ENCODE assay signal across 8 cellular contexts in the genomic region with DNA sequence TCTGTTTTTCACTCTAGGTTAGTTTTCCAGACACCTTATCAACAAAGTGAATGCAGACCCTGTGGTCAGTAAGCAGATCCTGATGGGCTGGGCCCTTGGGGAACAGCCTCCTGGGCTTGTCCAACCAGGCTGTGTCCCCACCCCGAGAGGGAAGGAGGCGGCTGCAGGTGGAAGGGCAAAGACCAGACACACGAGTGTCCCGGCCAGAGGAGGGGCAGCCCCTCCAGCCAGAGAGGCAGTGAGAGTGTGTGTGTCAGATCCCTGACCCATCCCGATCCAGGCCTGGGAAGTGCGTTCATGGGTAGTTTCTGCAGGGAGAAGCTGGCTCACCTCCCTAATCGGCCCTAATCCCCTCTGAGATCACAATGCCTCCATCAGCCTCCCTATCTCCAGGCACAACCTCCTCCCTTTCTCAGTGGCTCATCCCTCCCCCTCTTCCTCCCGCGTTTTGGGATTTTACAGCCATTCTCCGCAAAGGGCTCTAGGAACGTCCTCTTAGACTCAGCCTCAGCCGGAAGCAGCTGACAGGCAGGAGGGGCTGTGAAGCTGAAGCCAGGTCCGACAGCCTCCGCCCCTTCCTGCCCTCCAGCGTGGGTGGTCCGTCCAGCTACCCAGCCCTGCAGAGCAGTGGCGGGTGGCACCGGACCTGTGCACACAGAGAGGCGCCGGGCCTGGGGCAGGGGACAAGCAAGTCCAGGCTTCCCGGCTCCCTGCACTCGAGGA. TPM values are rescaled to one million over a fixed set of nuclear protein-coding genes. Genes with fewer than 3 reads are reported as not detected.
DNase-seq lines count a peak whose midpoint lies in the region; ATAC-seq and TF ChIP-seq lines count a peak whose summit lies in the region.
"Had no signal": no experiment of that assay in that cellular context is flagged by ENCODE, and none has a peak within 500 bp of the region (broad histone marks: within the 10 kb centered on the region; RNA-seq: fewer than 3 reads in every experiment).

No MANE protein-coding gene starts in this region.

- no peak for DNase-seq in Peyer's patch
- DNase-seq in lower lobe of right lung = no peak
- DNase-seq in testis = peak; percentile 65
- no peak for DNase-seq in OCI-LY7 (ENCODE audit: low spot score)
- no peak for DNase-seq in GDM1 (lab: John Stamatoyannopoulos, UW)

- CTCF ChIA-PET in OCI-LY7 (lab: Charles Lee; ENCODE audit: unreplicated experiment) = no interaction called here

- H2AFZ ChIP-seq in OCI-LY7 (ENCODE audit: low read length) = no peak overlapping the region

- no peaks in the 10 kb centered on the region for H3K79me2 ChIP-seq in OCI-LY7 (ENCODE audit: insufficient read depth, low read depth, low read length)

- no TSS peak for BruUV-seq in OCI-LY7 (replicated peaks; lab: Mats Ljungman, UMichigan)

- ATAC-seq in lower lobe of right lung (peak in 1 of 2 donors; percentile 2), GM21576 (IDR thresholded peaks at IDR 0.05; ENCODE audit: unreplicated experiment) (no peak)

- H3K27ac ChIP-seq in Peyer's patch (peak overlapping the region; percentile 32 to 96 (median 85)), ectodermal cell (ENCODE audit: insufficient read depth, low read depth, low read length, poor library complexity, severe bottlenecking) (peak overlapping the region; percentile 90), lower lobe of right lung (peak overlapping the region; percentile 46), testis (peak overlapping the region; percentile 8 to 82), OCI-LY7 (ENCODE audit: low read depth, low read length, poor library complexity, severe bottlenecking) (no peak overlapping the region)

- no peaks in the 10 kb centered on the region for H4K20me1 ChIP-seq in OCI-LY7 (ENCODE audit: insufficient read depth, low read length)

- TF ChIP-seq CTCF in Peyer's patch (IDR thresholded peaks at IDR 0.05) (no peak), lower lobe of right lung (IDR thresholded peaks at IDR 0.05) (no peak), testis (IDR thresholded peaks at IDR 0.05) (no peak), OCI-LY7 (conservative IDR thresholded peaks at IDR 0.05; ENCODE audit: low read length) (no peak)

- H3K27me3 ChIP-seq in Peyer's patch (no peaks in the 10 kb centered on the region), ectodermal cell (ENCODE audit: control insufficient read depth, insufficient read depth, low read length, poor library complexity, severe bottlenecking) (no peaks in the 10 kb centered on the region), lower lobe of right lung (ENCODE audit: low read depth) (no peaks in the 10 kb centered on the region), testis (no peaks in the 10 kb centered on the region)

- peak overlapping the region in 2 of 4 donors; percentile 1 to 8 for H3K4me3 ChIP-seq in Peyer's patch
- peak overlapping the region; percentile 22 for H3K4me3 ChIP-seq in ectodermal cell (ENCODE audit: insufficient read depth, low read depth, low read length)
- no peak overlapping the region for H3K4me3 ChIP-seq in lower lobe of right lung
- no peak overlapping the region for H3K4me3 ChIP-seq in testis
- H3K4me3 ChIP-seq in OCI-LY7 (ENCODE audit: low read depth, low read length, poor library complexity, severe bottlenecking) = no peak overlapping the region
- H3K4me3 ChIP-seq: HAP-1 had no signal

- POLR2A ChIA-PET in OCI-LY7 (lab: Charles Lee) = no interaction called here

- no peaks in the 10 kb centered on the region for H3K36me3 ChIP-seq in Peyer's patch
- no peaks in the 10 kb centered on the region for H3K36me3 ChIP-seq in ectodermal cell (ENCODE audit: control insufficient read depth, insufficient read depth, low read length)
- no peaks in the 10 kb centered on the region for H3K36me3 ChIP-seq in lower lobe of right lung
- no peaks in the 10 kb centered on the region for H3K36me3 ChIP-seq in testis (ENCODE audit: low read depth, missing control alignments)
- H3K36me3 ChIP-seq in OCI-LY7 (ENCODE audit: insufficient read depth, low read length) = no peaks in the 10 kb centered on the region
- H3K36me3 ChIP-seq: HAP-1 had no signal

- WGBS in ectodermal cell, 2 experiments = 28% methylated on average over 22 of the region's 22 CpGs
- 28 to 56% methylated on average over 8 to 22 of the region's 22 CpGs for WGBS in testis, 2 donors

- H3K9me2 ChIP-seq in OCI-LY7 (ENCODE audit: insufficient read depth, low read length) = no peaks in the 10 kb centered on the region

- TF ChIP-seq POLR2A in Peyer's patch (IDR thresholded peaks at IDR 0.05) (no peak), testis (IDR thresholded peaks at IDR 0.05) (no peak)

- intact Hi-C loops in lower lobe of right lung (cut with DNase I) = no loop called here
- intact Hi-C loops in testis (cut with DNase I; ENCODE audit: low total_unique reads) = no loop called here
- intact Hi-C loops in OCI-LY7 (cut with micrococcal nuclease; ENCODE audit: unreplicated experiment) = no loop called here

- H3K9me3 ChIP-seq in Peyer's patch (no peaks in the 10 kb centered on the region), ectodermal cell (ENCODE audit: control insufficient read depth, low read length) (no peaks in the 10 kb centered on the region), lower lobe of right lung (no peaks in the 10 kb centered on the region), testis (no peaks in the 10 kb centered on the region), OCI-LY7 (ENCODE audit: low read length) (no peaks in the 10 kb centered on the region)
- H3K9me3 ChIP-seq: HAP-1 had no signal

- H3K4me1 ChIP-seq in Peyer's patch = peaks cover 10 to 86% (median 17%) of the 10 kb centered on the region in 4 donors
- H3K4me1 ChIP-seq in ectodermal cell (ENCODE audit: control insufficient read depth, insufficient read depth, low read length) = peaks cover 78% of the 10 kb centered on the region
- H3K4me1 ChIP-seq in lower lobe of right lung = peaks cover 56% of the 10 kb centered on the region
- H3K4me1 ChIP-seq in testis = peaks cover 73% of the 10 kb centered on the region
- H3K4me1 ChIP-seq in OCI-LY7 (ENCODE audit: insufficient read depth, low read length, poor library complexity, severe bottlenecking) = no peaks in the 10 kb centered on the region

- H3K4me2 ChIP-seq in OCI-LY7 (ENCODE audit: low read length) = no peak overlapping the region

RNA-seq across cellular contexts. Expression of gene SLC12A7, which starts 9.7 kb away (rescaled TPM):
- total RNA-seq in Peyer's patch = 100 to 1,000 TPM in 3 of 4 donors, 10 to 100 TPM in 1; 87.2 to 182 (median 116) TPM
- polyA plus RNA-seq in ectodermal cell (2013, experiment 1 of 4) = 36.3 TPM
- 37.7 TPM for polyA plus RNA-seq in ectodermal cell (2013, experiment 2 of 4)
- 29.7 TPM for polyA plus RNA-seq in ectodermal cell (2013, experiment 3 of 4)
- 33.6 TPM for polyA plus RNA-seq in ectodermal cell (2013, experiment 4 of 4)
- total RNA-seq in lower lobe of right lung = 49.5 TPM
- 100 to 1,000 TPM; 168 to 212 TPM for total RNA-seq in testis
- 73.2 TPM for polyA plus RNA-seq in testis (ENCODE audit: insufficient read depth, low read depth, low replicate concordance)
- not detected in 2 replicates for total RNA-seq in OCI-LY7 (2014; rRNA removed; shearing (Covaris generic))
- total RNA-seq in OCI-LY7 (2022) = 0.06 TPM in 1 of 2 replicates, not detected in the other

Comparison
In these comparisons a context has a peak if more than half of its experiments do, and no peak if none do; other contexts are left out.
1. RNA of gene SLC12A7, which starts 9.7 kb away (total RNA-seq): 168 to 212 TPM in testis, 87.2 to 182 TPM in Peyer's patch and 49.5 TPM in lower lobe of right lung (single experiment); 0.06 TPM in OCI-LY7; every median in the first group is over 10 times any median in the second.